Comparison of ENCODE assay signal across 24 cellular contexts in the genomic region with DNA sequence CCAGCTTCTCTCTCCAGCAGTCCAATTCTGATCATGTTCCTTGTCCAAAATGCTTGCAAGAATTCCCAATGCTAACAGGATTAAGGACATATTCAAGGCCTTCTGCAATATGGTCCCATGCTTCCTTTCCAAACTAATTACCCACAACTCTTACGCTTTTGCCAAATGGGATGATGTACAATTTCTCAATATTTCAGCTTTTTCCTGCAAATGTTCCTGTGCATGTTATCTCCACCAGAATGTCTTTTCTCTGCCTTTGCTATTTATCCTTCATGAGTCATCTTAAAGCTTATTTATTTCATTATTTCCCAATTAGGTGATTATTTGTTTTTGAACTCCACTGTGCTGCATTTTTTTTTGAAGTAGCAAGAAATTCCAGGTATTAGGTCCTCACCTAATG.
"Had no signal": no experiment of that assay in that cellular context is flagged by ENCODE, and none has a peak within 500 bp of the region (broad histone marks: within the 10 kb centered on the region; RNA-seq: fewer than 3 reads in every experiment).

No MANE protein-coding gene starts in this region.

- H3K36me3 ChIP-seq: SJSA1 had no signal

- H3K27ac Mint-ChIP-seq: activated CD8-positive, alpha-beta T cell treated with anti-CD3 and anti-CD28 coated beads for 36 hours; activated naive CD4-positive, alpha-beta T cell treated with anti-CD3 and anti-CD28 coated beads, Interleukin-2, amount 10 ng/mL, durations not matched to agents 7 days and 5 days; activated naive CD8-positive, alpha-beta T cell treated with anti-CD3 and anti-CD28 coated beads for 36 hours; activated T-cell treated with anti-CD3 and anti-CD28 coated beads, Interleukin-2, amount 50 U/mL, for 72 hours; activated T-helper 2 cell treated with anti-CD3 and anti-CD28 coated beads, Interferon-gamma antibody, Interleukin-2, Interleukin-4, amounts not matched to agents 10 μg/mL and 5 μg/mL and 100 μg/mL, durations not matched to agents 14 hours and 24 hours and 36 hours; T-helper 1 cell treated with Interleukin-12 subunit alpha and Interleukin-12 subunit beta and Interleukin-4 antibody, amounts not matched to agents 30 μg/mL and 1 μg/mL, for 36 hours had no signal

- H3K27me3 ChIP-seq: SJSA1 had no signal

- ATAC-seq: activated CD4-positive, CD25-positive, alpha-beta regulatory T cell treated with anti-CD3 and anti-CD28 coated beads, Interleukin-2, amount 50 U/mL, for 24 hours; activated CD8-positive, alpha-beta T cell treated with anti-CD3 and anti-CD28 coated beads for 36 hours; activated T-cell treated with anti-CD3 and anti-CD28 coated beads, Interleukin-2, amount 50 U/mL, for 72 hours had no signal

- H3K36me3 Mint-ChIP-seq: activated naive CD4-positive, alpha-beta T cell treated with anti-CD3 and anti-CD28 coated beads, Interleukin-2, amount 10 ng/mL, durations not matched to agents 7 days and 5 days; activated naive CD8-positive, alpha-beta T cell treated with anti-CD3 and anti-CD28 coated beads for 36 hours had no signal

- H3K4me3 Mint-ChIP-seq: activated CD8-positive, alpha-beta T cell treated with anti-CD3 and anti-CD28 coated beads for 36 hours; activated naive CD4-positive, alpha-beta T cell treated with anti-CD3 and anti-CD28 coated beads, Interleukin-2, amount 10 ng/mL, durations not matched to agents 7 days and 5 days; activated naive CD8-positive, alpha-beta T cell treated with anti-CD3 and anti-CD28 coated beads for 36 hours; activated T-cell treated with anti-CD3 and anti-CD28 coated beads, Interleukin-2, amount 50 U/mL, for 72 hours; central memory CD8-positive, alpha-beta T cell; T-helper 1 cell treated with Interleukin-12 subunit alpha and Interleukin-12 subunit beta and Interleukin-4 antibody, amounts not matched to agents 30 μg/mL and 1 μg/mL, for 36 hours had no signal

- H3K27me3 Mint-ChIP-seq: activated CD8-positive, alpha-beta T cell treated with anti-CD3 and anti-CD28 coated beads for 36 hours; activated naive CD4-positive, alpha-beta T cell treated with anti-CD3 and anti-CD28 coated beads, Interleukin-2, amount 10 ng/mL, durations not matched to agents 7 days and 5 days; activated naive CD8-positive, alpha-beta T cell treated with anti-CD3 and anti-CD28 coated beads for 36 hours; central memory CD8-positive, alpha-beta T cell had no signal

- H3K9me3 ChIP-seq: SJSA1 had no signal

- DNase-seq: activated CD4-positive, alpha-beta T cell treated with anti-CD3 and anti-CD28 coated beads for 4 hours; activated CD8-positive, alpha-beta memory T cell treated with anti-CD3 and anti-CD28 coated beads, Interleukin-2, amount 50 U/mL, for 4 hours; activated CD8-positive, alpha-beta T cell treated with anti-CD3 and anti-CD28 coated beads for 36 hours; activated gamma-delta T cell treated with Interleukin-2 at 50 U/mL for 16 hours; activated naive CD4-positive, alpha-beta T cell treated with anti-CD3 and anti-CD28 coated beads, Interleukin-2, amount 10 ng/mL, durations not matched to agents 7 days and 5 days; activated naive CD8-positive, alpha-beta T cell treated with anti-CD3 and anti-CD28 coated beads for 36 hours; activated T-cell treated with anti-CD3 and anti-CD28 coated beads, Interleukin-2, amount 50 U/mL, for 72 hours; anterior cingulate cortex; MM.1S; NCI-H1105; NCI-H1436; NCI-H1694 treated with DMSO at 0.1 percent for 48 hours; NCI-H2029 treated with DMSO at 0.1 percent for 48 hours; NCI-H345; NCI-H510A; NCI-H526 treated with DMSO at 0.1 percent for 48 hours; SHP77 had no signal

- H3K4me3 ChIP-seq: SJSA1 had no signal

- FAIRE-seq: bronchial epithelial cell, RCC 7860 had no signal

- H3K9me3 Mint-ChIP-seq: activated CD8-positive, alpha-beta T cell treated with anti-CD3 and anti-CD28 coated beads for 36 hours; activated naive CD4-positive, alpha-beta T cell treated with anti-CD3 and anti-CD28 coated beads, Interleukin-2, amount 10 ng/mL, durations not matched to agents 7 days and 5 days; activated naive CD8-positive, alpha-beta T cell treated with anti-CD3 and anti-CD28 coated beads for 36 hours; activated T-helper 2 cell treated with anti-CD3 and anti-CD28 coated beads, Interferon-gamma antibody, Interleukin-2, Interleukin-4, amounts not matched to agents 10 μg/mL and 5 μg/mL and 100 μg/mL, durations not matched to agents 14 hours and 24 hours and 36 hours; T-helper 1 cell treated with Interleukin-12 subunit alpha and Interleukin-12 subunit beta and Interleukin-4 antibody, amounts not matched to agents 30 μg/mL and 1 μg/mL, for 36 hours had no signal

- H3K4me1 Mint-ChIP-seq: activated naive CD4-positive, alpha-beta T cell treated with anti-CD3 and anti-CD28 coated beads, Interleukin-2, amount 10 ng/mL, durations not matched to agents 7 days and 5 days; activated naive CD8-positive, alpha-beta T cell treated with anti-CD3 and anti-CD28 coated beads for 36 hours; central memory CD8-positive, alpha-beta T cell had no signal

- H3K27ac ChIP-seq: SJSA1 had no signal
